In the genomic region with DNA sequence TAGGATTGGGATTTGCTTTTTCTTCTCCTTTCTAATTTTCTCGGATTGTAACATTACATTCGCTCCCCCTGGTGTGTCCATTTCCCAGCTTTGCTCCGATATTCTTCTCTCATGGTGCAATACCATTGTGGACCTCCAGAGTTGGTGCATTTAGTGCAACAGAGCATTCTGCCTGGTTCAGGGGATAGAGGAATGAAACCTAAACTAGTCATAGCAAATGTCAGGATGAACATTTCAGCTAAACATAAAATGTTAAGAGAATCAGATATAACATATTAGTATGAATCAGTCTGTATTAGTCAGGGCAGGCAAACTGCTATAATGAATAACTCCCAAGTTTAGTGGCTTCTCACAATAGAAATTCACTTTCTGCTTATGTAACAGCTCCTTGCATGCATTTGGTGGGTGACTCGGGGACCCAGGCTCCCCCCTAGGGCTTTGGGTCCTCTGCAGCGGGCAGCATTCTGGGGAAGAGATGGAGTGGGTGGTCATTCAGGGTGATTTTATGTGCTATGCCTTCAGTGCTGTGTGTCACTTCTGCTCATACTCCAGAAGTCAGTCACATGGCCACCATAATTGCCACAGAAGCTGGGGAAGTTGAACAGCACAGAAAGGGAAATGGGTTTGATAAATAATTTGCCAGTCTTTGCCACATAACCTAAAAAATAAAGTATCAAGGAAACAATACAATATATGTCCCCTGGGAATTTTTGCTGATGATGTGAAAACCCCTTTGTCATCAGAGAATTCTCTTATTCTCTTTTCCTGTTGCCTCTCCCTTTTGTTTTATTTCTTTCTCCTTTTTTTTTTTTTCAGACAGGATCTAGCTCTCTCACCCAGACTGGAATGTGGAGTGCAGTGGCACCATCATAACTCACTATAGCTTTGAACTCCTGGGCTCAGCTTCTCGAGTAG, we compare ENCODE assay signal across 9 cellular contexts.
DNase-seq lines count a peak whose midpoint lies in the region; TF ChIP-seq lines count a peak whose summit lies in the region.
"Had no signal": no experiment of that assay in that cellular context is flagged by ENCODE, and none has a peak within 500 bp of the region (broad histone marks: within the 10 kb centered on the region; RNA-seq: fewer than 3 reads in every experiment).

No MANE protein-coding gene starts in this region.

- H2AFZ ChIP-seq in Loucy (ENCODE audit: low read length) (peak overlapping the region; percentile 61; the same call in 1 of the 2 replicates), neural progenitor cell (replicated peaks) (no peak overlapping the region)

- no peaks in the 10 kb centered on the region for H3K9me2 ChIP-seq in Loucy (replicated peaks; ENCODE audit: low read depth, low read length)

- H3K27me3 ChIP-seq in Loucy (ENCODE audit: insufficient read depth, low read length, poor library complexity, severe bottlenecking) (no peaks in the 10 kb centered on the region), adipocyte (replicated peaks; ENCODE audit: control insufficient read depth, insufficient read depth, low read length) (no peaks in the 10 kb centered on the region), neural progenitor cell (no peaks in the 10 kb centered on the region), prostate gland (replicated peaks; ENCODE audit: insufficient read depth) (no peaks in the 10 kb centered on the region), thyroid gland (no peaks in the 10 kb centered on the region)

- no peaks in the 10 kb centered on the region for H3K36me3 Mint-ChIP-seq in neural progenitor cell

- H3F3A ChIP-seq in Loucy (ENCODE audit: low read depth), result no peaks in the 10 kb centered on the region
- no peaks in the 10 kb centered on the region for H3F3A ChIP-seq in neural progenitor cell (ENCODE audit: low read depth)

- H3K9me3 ChIP-seq in Loucy (ENCODE audit: insufficient read depth, low read depth, low read length), result no peaks in the 10 kb centered on the region
- H3K9me3 ChIP-seq in adipocyte (ENCODE audit: control insufficient read depth, low read length), result no peaks in the 10 kb centered on the region
- no peaks in the 10 kb centered on the region for H3K9me3 ChIP-seq in neural progenitor cell (ENCODE audit: low read depth)
- H3K9me3 ChIP-seq in prostate gland, result no peaks in the 10 kb centered on the region
- H3K9me3 ChIP-seq in thyroid gland, result no peaks in the 10 kb centered on the region

- no peaks in the 10 kb centered on the region for H3K27me3 Mint-ChIP-seq in neural progenitor cell (ENCODE audit: insufficient read depth, low read depth)

- H3K36me3 ChIP-seq in Loucy (ENCODE audit: insufficient read depth, low read length), result no peaks in the 10 kb centered on the region
- no peaks in the 10 kb centered on the region for H3K36me3 ChIP-seq in adipocyte (ENCODE audit: control insufficient read depth, insufficient read depth, low read length, severe bottlenecking)
- H3K36me3 ChIP-seq in neural progenitor cell, result no peaks in the 10 kb centered on the region
- no peaks in the 10 kb centered on the region for H3K36me3 ChIP-seq in prostate gland
- H3K36me3 ChIP-seq in thyroid gland, result no peaks in the 10 kb centered on the region

- H3K9ac ChIP-seq in Loucy (ENCODE audit: low read depth, low read length, poor library complexity, severe bottlenecking) (no peak overlapping the region), adipocyte (ENCODE audit: low read length) (no peak overlapping the region), neural progenitor cell (no peak overlapping the region)

- H3K4me1 ChIP-seq in Loucy (ENCODE audit: insufficient read depth, low read length, poor library complexity, severe bottlenecking), result peaks cover 11% of the 10 kb centered on the region
- peaks cover 35% of the 10 kb centered on the region for H3K4me1 ChIP-seq in adipocyte (ENCODE audit: control insufficient read depth, insufficient read depth, low read length)
- no peaks in the 10 kb centered on the region for H3K4me1 ChIP-seq in neural progenitor cell
- no peaks in the 10 kb centered on the region for H3K4me1 ChIP-seq in prostate gland (replicated peaks)
- H3K4me1 ChIP-seq in thyroid gland, result peaks cover 9 to 15% of the 10 kb centered on the region in 2 donors

- H4K20me1 ChIP-seq in Loucy (ENCODE audit: insufficient read depth, low read length, poor library complexity, severe bottlenecking), result no peaks in the 10 kb centered on the region
- no peaks in the 10 kb centered on the region for H4K20me1 ChIP-seq in neural progenitor cell (ENCODE audit: low read depth)

- TF ChIP-seq CTCF in Loucy (conservative IDR thresholded peaks at IDR 0.05; ENCODE audit: low read length) (peak; percentile 27), neural progenitor cell (IDR thresholded peaks at IDR 0.05) (peak; percentile 38), prostate gland (IDR thresholded peaks at IDR 0.05) (no peak), thyroid gland (IDR thresholded peaks at IDR 0.05) (no peak)

- H3K4me3 Mint-ChIP-seq in neural progenitor cell, result no peak overlapping the region

- no peaks in the 10 kb centered on the region for H3K79me2 ChIP-seq in Loucy (ENCODE audit: insufficient read depth, low read length)
- no peaks in the 10 kb centered on the region for H3K79me2 ChIP-seq in neural progenitor cell (ENCODE audit: low read depth)

- DNase-seq in ELR (ENCODE audit: low read depth), result peak; percentile 65
- peak; percentile 15 for DNase-seq in adipocyte (ENCODE audit: low read depth)
- peak; percentile 20 for DNase-seq in neural progenitor cell (ENCODE audit: low spot score)
- DNase-seq in prostate gland (ENCODE audit: low spot score), result no peak
- DNase-seq in thyroid gland, result no peak
- DNase-seq in globus pallidus (ENCODE audit: low spot score), result no peak
- DNase-seq: midbrain, NCI-H2081 had no signal

- no peak overlapping the region for H3K27ac Mint-ChIP-seq in neural progenitor cell

- intact Hi-C loops in prostate gland (cut with DNase I) (no loop called here), thyroid gland (cut with DNase I) (no loop called here)

- H3K4me2 ChIP-seq in Loucy (ENCODE audit: low read depth, low read length, poor library complexity, severe bottlenecking) (no peak overlapping the region), neural progenitor cell (no peak overlapping the region)

- H3K27ac ChIP-seq in neural progenitor cell (no peak overlapping the region), prostate gland (no peak overlapping the region), thyroid gland (no peak overlapping the region)

- TF ChIP-seq POLR2A in prostate gland (IDR thresholded peaks at IDR 0.05) (no peak), thyroid gland (IDR thresholded peaks at IDR 0.05) (no peak)

- WGBS in prostate gland, result 84% methylated on average over 6 of the region's 6 CpGs
- WGBS in thyroid gland, 2 donors, result 69 to 84% methylated on average over 6 of the region's 6 CpGs

- no peaks in the 10 kb centered on the region for H3K9me3 Mint-ChIP-seq in neural progenitor cell

- no peak overlapping the region for H3K4me3 ChIP-seq in Loucy (ENCODE audit: low read length, poor library complexity, severe bottlenecking)
- H3K4me3 ChIP-seq in adipocyte (ENCODE audit: low read length), result no peak overlapping the region
- no peak overlapping the region for H3K4me3 ChIP-seq in neural progenitor cell
- H3K4me3 ChIP-seq in prostate gland, result no peak overlapping the region
- H3K4me3 ChIP-seq in thyroid gland (replicated peaks in 1 of 3), result no peak overlapping the region

- H3K4me1 Mint-ChIP-seq in neural progenitor cell, result peaks cover 6% of the 10 kb centered on the region

Comparison
In these comparisons a context has a peak if more than half of its experiments do, and no peak if none do; other contexts are left out.
1. DNase-seq: peak in ELR (single experiment), adipocyte (single experiment) and neural progenitor cell (single experiment); none in prostate gland (single experiment), thyroid gland (0 of 2) and globus pallidus (single experiment).
2. CTCF ChIP-seq: peak in Loucy (single experiment) and neural progenitor cell (single experiment); none in prostate gland (0 of 4) and thyroid gland (0 of 6).